Comparison of ENCODE assay signal across 14 cellular contexts in the genomic region with DNA sequence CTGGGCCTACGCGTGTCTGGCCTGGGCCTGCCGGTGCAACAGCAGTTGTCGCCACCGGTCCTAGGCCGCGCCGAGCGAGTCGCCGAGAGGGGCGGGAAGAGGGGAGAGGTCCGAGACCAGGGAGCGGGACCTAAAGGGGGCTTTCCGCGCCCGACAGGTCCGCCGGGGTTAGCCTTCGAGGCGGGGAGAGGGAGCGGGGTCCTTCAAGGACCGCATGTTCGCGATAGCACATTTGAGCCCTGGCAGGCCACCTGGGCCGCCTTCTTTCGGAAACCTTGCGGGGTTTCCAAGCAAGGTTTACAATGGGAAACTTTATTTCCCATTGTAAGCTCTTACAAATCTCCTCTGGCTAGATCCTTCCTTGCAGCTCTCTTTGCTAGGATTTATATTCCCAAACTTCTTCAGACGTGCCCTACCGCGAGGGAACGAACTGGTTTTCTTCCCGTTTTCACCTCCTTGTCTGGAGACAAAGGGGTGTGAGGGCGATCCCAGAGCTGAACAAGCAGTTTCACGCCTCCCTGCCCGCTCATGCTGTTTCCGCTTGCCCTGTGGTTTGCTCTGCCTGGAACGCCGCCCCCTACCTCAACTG. TPM values are rescaled to one million over a fixed set of nuclear protein-coding genes. Genes with fewer than 3 reads are reported as not detected.
DNase-seq lines count a peak whose midpoint lies in the region; ATAC-seq, FAIRE-seq and TF ChIP-seq lines count a peak whose summit lies in the region.
"Had no signal": no experiment of that assay in that cellular context is flagged by ENCODE, and none has a peak within 500 bp of the region (broad histone marks: within the 10 kb centered on the region; RNA-seq: fewer than 3 reads in every experiment).

No MANE protein-coding gene starts in this region.

- DNase-seq in CD4-positive, alpha-beta memory T cell: no peak
- DNase-seq in esophagus muscularis mucosa (ENCODE audit: extremely low spot score): no peak
- peak; percentile 89 for DNase-seq in neural progenitor cell (ENCODE audit: low spot score)
- DNase-seq in NCI-H446 treated with DMSO at 0.1 percent for 48 hours (lab: John Stamatoyannopoulos, UW): no peak
- DNase-seq in RCC 7860 (ENCODE audit: low spot score): no peak
- DNase-seq: C1 segment of cervical spinal cord, foreskin melanocyte, RPMI8226 had no signal

- peak overlapping the region in 1 of 7 donors; percentile 2 for H3K27ac Mint-ChIP-seq in CD4-positive, alpha-beta memory T cell
- H3K27ac Mint-ChIP-seq in neural progenitor cell: no peak overlapping the region

- peak overlapping the region; percentile 77 for H2AFZ ChIP-seq in neural progenitor cell (replicated peaks)

- CTCF ChIA-PET in CD4-positive, alpha-beta memory T cell (lab: Charles Lee; ENCODE audit: partially characterized antibody): interaction anchor here (1.0 kb wide), 1 partner anchor 19 kb away, joined by 3 read pairs; no protein-coding TSS in a partner anchor

- TF ChIP-seq EP300 in esophagus muscularis mucosa (IDR thresholded peaks at IDR 0.05): no peak

- no peaks in the 10 kb centered on the region for H3K9me3 ChIP-seq in CD4-positive, alpha-beta memory T cell (ENCODE audit: control insufficient read depth in 1 of 2, low read length in 2 of 2)
- peaks cover 0 to 17% (median 7%) of the 10 kb centered on the region in 4 donors for H3K9me3 ChIP-seq in esophagus muscularis mucosa
- no peaks in the 10 kb centered on the region for H3K9me3 ChIP-seq in neural progenitor cell (ENCODE audit: low read depth)

- H3K4me1 Mint-ChIP-seq in CD4-positive, alpha-beta memory T cell: peaks cover 6 to 21% (median 12%) of the 10 kb centered on the region in 4 donors
- peaks cover 13% of the 10 kb centered on the region for H3K4me1 Mint-ChIP-seq in neural progenitor cell

- peak overlapping the region; percentile 92 for H3K4me2 ChIP-seq in neural progenitor cell

- H3K36me3 Mint-ChIP-seq in CD4-positive, alpha-beta memory T cell: no peaks in the 10 kb centered on the region
- no peaks in the 10 kb centered on the region for H3K36me3 Mint-ChIP-seq in neural progenitor cell

- peak overlapping the region in 7 of 8 donors; percentile 0 to 80 (median 52) for H3K4me3 Mint-ChIP-seq in CD4-positive, alpha-beta memory T cell
- peak overlapping the region; percentile 54 for H3K4me3 Mint-ChIP-seq in neural progenitor cell

- POLR2A ChIA-PET in CD4-positive, alpha-beta memory T cell (lab: Charles Lee; ENCODE audit: partially characterized antibody): no interaction called here

- TF ChIP-seq CTCF in esophagus muscularis mucosa (IDR thresholded peaks at IDR 0.05): no peak
- TF ChIP-seq CTCF in neural progenitor cell (IDR thresholded peaks at IDR 0.05): peak; percentile 12

- no peak overlapping the region for H3K27ac ChIP-seq in CD4-positive, alpha-beta memory T cell (ENCODE audit: low read depth, low read length)
- H3K27ac ChIP-seq in esophagus muscularis mucosa (replicated peaks in 1 of 4): no peak overlapping the region
- peak overlapping the region; percentile 80 for H3K27ac ChIP-seq in neural progenitor cell

- peaks cover 0 to 14% (median 5%) of the 10 kb centered on the region in 8 donors for H3K9me3 Mint-ChIP-seq in CD4-positive, alpha-beta memory T cell
- peaks cover 10% of the 10 kb centered on the region for H3K9me3 Mint-ChIP-seq in neural progenitor cell

- no peak overlapping the region for H3K9ac ChIP-seq in neural progenitor cell

- no peaks in the 10 kb centered on the region for H3K36me3 ChIP-seq in CD4-positive, alpha-beta memory T cell (ENCODE audit: insufficient read depth, low read length)
- H3K36me3 ChIP-seq in esophagus muscularis mucosa (no peaks in the 10 kb centered on the region), neural progenitor cell (no peaks in the 10 kb centered on the region)

- H4K20me1 ChIP-seq in neural progenitor cell (ENCODE audit: low read depth): peaks cover 27% of the 10 kb centered on the region

- peaks cover 52% of the 10 kb centered on the region for H3F3A ChIP-seq in neural progenitor cell (ENCODE audit: low read depth)

- TF ChIP-seq POLR2A in esophagus muscularis mucosa (IDR thresholded peaks at IDR 0.05; ENCODE audit: low read depth): no peak

- WGBS in esophagus muscularis mucosa: 30% methylated on average over 24 of the region's 39 CpGs

- no peak overlapping the region for H3K4me3 ChIP-seq in CD4-positive, alpha-beta memory T cell (ENCODE audit: low read length in 2 of 2)
- H3K4me3 ChIP-seq in esophagus muscularis mucosa (peak overlapping the region; percentile 48 to 55 (median 48)), neural progenitor cell (peak overlapping the region; percentile 50)

- intact Hi-C loops in CD4-positive, alpha-beta memory T cell (cut with micrococcal nuclease): no loop called here
- intact Hi-C loops in esophagus muscularis mucosa (cut with DNase I): no loop called here

- H3K27me3 ChIP-seq in CD4-positive, alpha-beta memory T cell (ENCODE audit: insufficient read depth, low read length): peaks cover 40% of the 10 kb centered on the region
- H3K27me3 ChIP-seq in esophagus muscularis mucosa (peaks cover 6 to 83% (median 55%) of the 10 kb centered on the region in 4 donors), neural progenitor cell (peaks cover 89% of the 10 kb centered on the region)

- no peaks in the 10 kb centered on the region for H3K79me2 ChIP-seq in neural progenitor cell (ENCODE audit: low read depth)

- peaks cover 38 to 40% of the 10 kb centered on the region in 2 donors for H3K27me3 Mint-ChIP-seq in CD4-positive, alpha-beta memory T cell
- peaks cover 44% of the 10 kb centered on the region for H3K27me3 Mint-ChIP-seq in neural progenitor cell (ENCODE audit: insufficient read depth, low read depth)

- H3K4me1 ChIP-seq in CD4-positive, alpha-beta memory T cell (ENCODE audit: insufficient read depth, low read length): peaks cover 16% of the 10 kb centered on the region
- peaks cover 19 to 29% (median 25%) of the 10 kb centered on the region in 4 donors for H3K4me1 ChIP-seq in esophagus muscularis mucosa
- H3K4me1 ChIP-seq in neural progenitor cell: peaks cover 41% of the 10 kb centered on the region

- FAIRE-seq in RCC 7860 (lab: Jason Lieb, UNC): no peak

- ATAC-seq in HG03432 (IDR thresholded peaks at IDR 0.05; ENCODE audit: unreplicated experiment) (peak; percentile 23), GM18502 (IDR thresholded peaks at IDR 0.05; ENCODE audit: poor library complexity, unreplicated experiment) (no peak), GM19324 (IDR thresholded peaks at IDR 0.05; ENCODE audit: low FRiP score, unreplicated experiment) (no peak)
- ATAC-seq: HCT116 had no signal

RNA-seq across cellular contexts. Expression of gene SIX6, which starts 6.8 kb away (rescaled TPM):
- not detected for total RNA-seq in CD4-positive, alpha-beta memory T cell
- polyA plus RNA-seq in CD4-positive, alpha-beta memory T cell: not detected
- total RNA-seq in esophagus muscularis mucosa: not detected
- 1.4 and 1.7 TPM in 2 replicates for total RNA-seq in neural progenitor cell (ENCODE audit: low replicate concordance)
- total RNA-seq: lung microvascular endothelial cell, sciatic nerve had no signal

RNA-seq across cellular contexts. Expression of gene C14orf39, which starts 29.9 kb away (rescaled TPM):
- total RNA-seq in CD4-positive, alpha-beta memory T cell: not detected
- not detected for polyA plus RNA-seq in CD4-positive, alpha-beta memory T cell
- 1 to 10 TPM in 1 of 4 donors, under 1 TPM in 2, not detected in 1; 0.29 to 3.7 (median 0.50) TPM for total RNA-seq in esophagus muscularis mucosa
- total RNA-seq in neural progenitor cell (ENCODE audit: low replicate concordance): 3.0 and 6.2 TPM in 2 replicates
- total RNA-seq: lung microvascular endothelial cell had no signal

Comparison
In these comparisons a context has a peak if more than half of its experiments do, and no peak if none do; other contexts are left out.
1. H3K4me3 ChIP-seq: peak in esophagus muscularis mucosa (4 of 4) and neural progenitor cell (single experiment); none in CD4-positive, alpha-beta memory T cell (0 of 2).